ENCODE assay signal across 6 cellular contexts in genomic region chr12:19092482-19092881, GRCh38. TPM values are rescaled to one million over a fixed set of nuclear protein-coding genes. Genes with fewer than 3 reads are reported as not detected.
DNase-seq lines count a peak whose midpoint lies in the region; ATAC-seq, FAIRE-seq and TF ChIP-seq lines count a peak whose summit lies in the region.
"Not testable (repeated sequence)": the region's sequence is repeated elsewhere in the genome, so short reads cannot be mapped to it uniquely, and the experiment has no call there.

No MANE protein-coding gene starts in this region.

- H3K4me3 ChIP-seq in Caco-2 (ENCODE audit: low read depth, low read length); IMR-90 (ENCODE audit: insufficient read depth, low read depth, low read length); WERI-Rb-1 (ENCODE audit: low read depth, low read length); HepG2 (replicated peaks in 1 of 3; ENCODE audit: insufficient read depth in 1 of 3, low read depth in 2 of 3, low read length in 3 of 3): not testable (repeated sequence)

- not testable (repeated sequence) for H3K18ac ChIP-seq in IMR-90 (ENCODE audit: low read depth, low read length)

- in situ Hi-C loops in IMR-90 (cut with MboI; ENCODE audit: low sequenced_read_pairs); HepG2 (cut with HindIII; ENCODE audit: extremely low pct_ligation_motif_present, low pct_unique_long_range_greater_than_20kb): not testable (repeated sequence)

- H3K9me3 ChIP-seq in Caco-2; IMR-90 (ENCODE audit: control insufficient read depth, insufficient read depth, low read length); HepG2 (ENCODE audit: low read length): not testable (repeated sequence)
- H3K9me3 ChIP-seq in WERI-Rb-1 (ENCODE audit: severe bottlenecking): peaks cover 37% of the 10 kb centered on the region

- not testable (repeated sequence) for H4K8ac ChIP-seq in IMR-90 (ENCODE audit: low read depth in 2 of 2, low read length in 2 of 2)

- not testable (repeated sequence) for H4K91ac ChIP-seq in IMR-90 (ENCODE audit: insufficient read depth, low read depth, low read length)

- not testable (repeated sequence) for TF ChIP-seq RAD21 in IMR-90 (IDR thresholded peaks at IDR 0.05; ENCODE audit: low read length); HepG2 (CRISPR knock-in tag; IDR thresholded peaks at IDR 0.05)

- not testable (repeated sequence) for H2BK20ac ChIP-seq in IMR-90 (ENCODE audit: low read depth, low read length)

- H3K4me1 Mint-ChIP-seq in Caco-2 (ENCODE audit: low read depth, unreplicated experiment): peaks cover 28% of the 10 kb centered on the region
- H3K4me1 Mint-ChIP-seq in glutamatergic neuron (ENCODE audit: low read depth, unreplicated experiment): peaks cover 10% of the 10 kb centered on the region
- H3K4me1 Mint-ChIP-seq in progenitor cell of endocrine pancreas (ENCODE audit: low read depth): peaks cover 27% of the 10 kb centered on the region

- not testable (repeated sequence) for H3K9ac ChIP-seq in IMR-90 (ENCODE audit: low read depth, low read length); HepG2 (ENCODE audit: insufficient read depth, low read depth, low read length)

- not testable (repeated sequence) for H3K36me3 ChIP-seq in Caco-2 (ENCODE audit: control insufficient read depth, insufficient read depth, low read length); IMR-90 (ENCODE audit: control insufficient read depth, insufficient read depth, low read length); WERI-Rb-1; HepG2 (replicated peaks in 1 of 2; ENCODE audit: control insufficient read depth in 1 of 2, insufficient read depth in 2 of 2, low read length in 2 of 2)

- H3K4ac ChIP-seq in IMR-90 (ENCODE audit: low read depth, low read length): peak overlapping the region; percentile 51; the same call in 1 of the 2 replicates

- H4K20me1 ChIP-seq in IMR-90 (ENCODE audit: insufficient read depth, low read length); HepG2 (ENCODE audit: insufficient read depth, low read length): not testable (repeated sequence)

- not testable (repeated sequence) for H3K9me1 ChIP-seq in IMR-90 (ENCODE audit: insufficient read depth, low read length)

- POLR2A ChIA-PET in Caco-2 (lab: Charles Lee); IMR-90 (lab: Charles Lee; ENCODE audit: unreplicated experiment); HepG2 (lab: Yijun Ruan, JAX): not testable (repeated sequence)

- not testable (repeated sequence) for ATAC-seq in IMR-90 (ENCODE audit: low read depth)
- ATAC-seq in HepG2: peak; percentile 46

- TF ChIP-seq CTCF in Caco-2 (IDR thresholded peaks at IDR 0.05; ENCODE audit: insufficient read depth in 1 of 2, low read depth in 1 of 2, low read length in 1 of 2, severe bottlenecking in 1 of 2, unreplicated experiment in 1 of 2); IMR-90 (conservative IDR thresholded peaks at IDR 0.05; ENCODE audit: low read depth, low read length); WERI-Rb-1 (IDR thresholded peaks at IDR 0.05; ENCODE audit: low read depth, low read length); glutamatergic neuron (IDR thresholded peaks at IDR 0.05; ENCODE audit: partially characterized antibody, unreplicated experiment); HepG2 (CRISPR knock-in tag; IDR thresholded peaks at IDR 0.05); progenitor cell of endocrine pancreas (IDR thresholded peaks at IDR 0.05; ENCODE audit: unreplicated experiment): not testable (repeated sequence)

- peak overlapping the region; percentile 0 for H3K27ac Mint-ChIP-seq in Caco-2 (ENCODE audit: unreplicated experiment)
- peak overlapping the region; percentile 95 for H3K27ac Mint-ChIP-seq in glutamatergic neuron (ENCODE audit: unreplicated experiment)
- H3K27ac Mint-ChIP-seq in progenitor cell of endocrine pancreas: peak overlapping the region; percentile 92

- not testable (repeated sequence) for H2BK120ac ChIP-seq in IMR-90 (ENCODE audit: low read depth, low read length)

- not testable (repeated sequence) for TF ChIP-seq POLR2A in IMR-90 (IDR thresholded peaks at IDR 0.05; ENCODE audit: low read depth, low read length); HepG2 (IDR thresholded peaks at IDR 0.05; ENCODE audit: insufficient read depth in 1 of 2, low read depth in 2 of 2, low read length in 2 of 2)

- not testable (repeated sequence) for H3K56ac ChIP-seq in IMR-90 (ENCODE audit: extremely low read depth, insufficient read depth, low read length)

- H3K4me1 ChIP-seq in Caco-2 (peaks cover 19% of the 10 kb centered on the region), HepG2 (ENCODE audit: insufficient read depth, low read length) (peaks cover 30% of the 10 kb centered on the region)
- not testable (repeated sequence) for H3K4me1 ChIP-seq in IMR-90 (ENCODE audit: control insufficient read depth, insufficient read depth, low read length)

- H3K79me1 ChIP-seq in IMR-90 (ENCODE audit: low read depth in 1 of 2, low read length in 2 of 2): not testable (repeated sequence)

- H2BK15ac ChIP-seq in IMR-90 (ENCODE audit: low read depth, low read length): peak overlapping the region; percentile 64; the same call in 1 of the 3 replicates

- not testable (repeated sequence) for H2AFZ ChIP-seq in IMR-90 (replicated peaks; ENCODE audit: low read length, poor library complexity); HepG2 (ENCODE audit: low read length)

- not testable (repeated sequence) for TF ChIP-seq EP300 in HepG2 (IDR thresholded peaks at IDR 0.05; ENCODE audit: low read depth in 2 of 2, low read length in 2 of 2); HepG2 (CRISPR knock-in tag; IDR thresholded peaks at IDR 0.05; ENCODE audit: borderline replicate concordance)

- H3K36me3 Mint-ChIP-seq in Caco-2 (ENCODE audit: insufficient read depth, unreplicated experiment); glutamatergic neuron (ENCODE audit: unreplicated experiment); progenitor cell of endocrine pancreas (ENCODE audit: insufficient read depth): not testable (repeated sequence)

- H3K4me2 ChIP-seq in IMR-90 (ENCODE audit: low read depth, low read length): not testable (repeated sequence)
- H3K4me2 ChIP-seq in HepG2 (ENCODE audit: low read depth, low read length): peak overlapping the region; percentile 1; the same call in 1 of the 2 replicates

- intact Hi-C loops in Caco-2 (cut with micrococcal nuclease; ENCODE audit: unreplicated experiment); IMR-90 (cut with micrococcal nuclease); HepG2 (cut with micrococcal nuclease; ENCODE audit: unreplicated experiment): not testable (repeated sequence)

- H2AK5ac ChIP-seq in IMR-90 (ENCODE audit: low read depth, low read length): not testable (repeated sequence)

- not testable (repeated sequence) for H3K4me3 Mint-ChIP-seq in Caco-2 (ENCODE audit: unreplicated experiment); glutamatergic neuron (ENCODE audit: unreplicated experiment)
- peak overlapping the region; percentile 44 for H3K4me3 Mint-ChIP-seq in progenitor cell of endocrine pancreas (ENCODE audit: low read depth)

- not testable (repeated sequence) for H3K27me3 ChIP-seq in Caco-2 (replicated peaks; ENCODE audit: control insufficient read depth, insufficient read depth, low read length); IMR-90 (ENCODE audit: control insufficient read depth, insufficient read depth, low read length); WERI-Rb-1 (ENCODE audit: insufficient read depth, low read depth, severe bottlenecking); HepG2 (ENCODE audit: control insufficient read depth in 1 of 2, insufficient read depth in 2 of 2, low read length in 2 of 2)

- not testable (repeated sequence) for H3K14ac ChIP-seq in IMR-90 (replicated peaks; ENCODE audit: low read depth, low read length)

- H3K9me3 Mint-ChIP-seq in Caco-2 (ENCODE audit: unreplicated experiment): peaks cover 10% of the 10 kb centered on the region
- not testable (repeated sequence) for H3K9me3 Mint-ChIP-seq in glutamatergic neuron (ENCODE audit: unreplicated experiment)
- H3K9me3 Mint-ChIP-seq in progenitor cell of endocrine pancreas (ENCODE audit: low read depth): peaks cover 19% of the 10 kb centered on the region

- not testable (repeated sequence) for H2BK5ac ChIP-seq in IMR-90 (ENCODE audit: low read depth, low read length, poor library complexity, severe bottlenecking)

- no CpG with 5 or more reads among the region's 4 CpGs for WGBS in IMR-90 (ENCODE audit: extremely low coverage in 2 of 2, insufficient read length in 1 of 2), 2 experiments
- WGBS in HepG2 (ENCODE audit: low lambda C conversion rate): 3% methylated on average over 2 of the region's 4 CpGs

- dilution Hi-C loops in IMR-90 (cut with HindIII; ENCODE audit: low sequenced_read_pairs, unreplicated experiment): not testable (repeated sequence)

- H3K23ac ChIP-seq in IMR-90 (ENCODE audit: low read depth, low read length): not testable (repeated sequence)

- not testable (repeated sequence) for H4K5ac ChIP-seq in IMR-90 (ENCODE audit: low read depth, low read length)

- H3K27ac ChIP-seq in IMR-90 (ENCODE audit: insufficient read depth, low read length); HepG2 (ENCODE audit: extremely low read length, insufficient read depth, low read length): not testable (repeated sequence)
- 0 out of 2 replicates have a peak overlapping the region, but pooled peaks have one; percentile 44 for H3K27ac ChIP-seq in WERI-Rb-1

- FAIRE-seq in HepG2 (lab: Jason Lieb, UNC): not testable (repeated sequence)

- BruUV-seq in Caco-2 (replicated peaks; lab: Mats Ljungman, UMichigan); IMR-90 (replicated peaks; lab: Mats Ljungman, UMichigan); HepG2 (replicated peaks; lab: Mats Ljungman, UMichigan): not testable (repeated sequence)

- not testable (repeated sequence) for H3K27me3 Mint-ChIP-seq in Caco-2 (ENCODE audit: insufficient read depth, unreplicated experiment); glutamatergic neuron (ENCODE audit: unreplicated experiment); progenitor cell of endocrine pancreas

- CTCF ChIA-PET in Caco-2 (lab: Charles Lee); IMR-90 (lab: Yijun Ruan, JAX); HepG2 (lab: Yijun Ruan, JAX; ENCODE audit: low intra/inter-chr PET ratio, low total read pairs): not testable (repeated sequence)

- H3K79me2 ChIP-seq in HepG2 (ENCODE audit: insufficient read depth, low read length): not testable (repeated sequence)

- DNase-seq in Caco-2; IMR-90; WERI-Rb-1; glutamatergic neuron; HepG2 (ENCODE audit: low spot score); progenitor cell of endocrine pancreas (ENCODE audit: low spot score, unreplicated experiment): not testable (repeated sequence)

- H2AK9ac ChIP-seq in IMR-90 (replicated peaks; ENCODE audit: low read depth, low read length, poor library complexity): not testable (repeated sequence)

RNA-seq across cellular contexts. Expression of gene PLEKHA5, which starts 37.1 kb away (rescaled TPM):
- 69.1 and 79.2 TPM in 2 replicates for total RNA-seq in Caco-2 (2022)
- 12.2 and 16.1 TPM in 2 replicates for total RNA-seq in IMR-90 (2012; rRNA removed)
- polyA plus RNA-seq in IMR-90 (2012; rRNA removed): 4.3 and 5.3 TPM in 2 replicates
- polyA plus RNA-seq in IMR-90 (2012; cell fraction: cytosol; rRNA removed): 0.95 and 1.1 TPM in 2 replicates
- 1.2 and 7.9 TPM in 2 replicates for polyA plus RNA-seq in IMR-90 (2012; cell fraction: nucleus; rRNA removed; ENCODE audit: low replicate concordance)
- total RNA-seq in glutamatergic neuron (ENCODE audit: unreplicated experiment): 314 TPM
- total RNA-seq in HepG2 (2016; rRNA removed; fragmentation: Illumina TruSeq; extraction: Trizol): 15.4 and 18.3 TPM in 2 replicates
- total RNA-seq in HepG2 (2016; cell fraction: cytosol; rRNA removed; fragmentation: Illumina TruSeq; extraction: Trizol; ENCODE audit: low read depth): 7.4 and 7.7 TPM in 2 replicates
- 15.1 and 18.8 TPM in 2 replicates for total RNA-seq in HepG2 (2016; cell fraction: insoluble cytoplasmic fraction; rRNA removed; fragmentation: Illumina TruSeq; extraction: Trizol)
- total RNA-seq in HepG2 (2016; cell fraction: membrane; rRNA removed; fragmentation: Illumina TruSeq; extraction: Trizol): 9.7 and 11.5 TPM in 2 replicates
- 37.5 TPM in 2 replicates for total RNA-seq in HepG2 (2016; cell fraction: nucleus; rRNA removed; fragmentation: Illumina TruSeq; extraction: Trizol)
- polyA plus RNA-seq in HepG2 (2011; rRNA removed): 4.2 TPM in 2 replicates
- 1.9 and 3.2 TPM in 2 replicates for polyA plus RNA-seq in HepG2 (2011; cell fraction: cytosol; rRNA removed)
- polyA plus RNA-seq in HepG2 (2011; cell fraction: nucleus; rRNA removed): 4.5 and 5.1 TPM in 2 replicates
- polyA plus RNA-seq in HepG2 (2012): 8.3 and 9.2 TPM in 2 replicates
- 2.1 and 2.5 TPM in 2 replicates for polyA plus RNA-seq in HepG2 (2016; cell fraction: cytosol; fragmentation: Illumina TruSeq; extraction: Trizol; ENCODE audit: low read depth)
- polyA plus RNA-seq in HepG2 (2016; cell fraction: insoluble cytoplasmic fraction; fragmentation: Illumina TruSeq; extraction: Trizol; ENCODE audit: low read depth): 18.8 and 19.1 TPM in 2 replicates
- polyA plus RNA-seq in HepG2 (2016; cell fraction: membrane; fragmentation: Illumina TruSeq; extraction: Trizol; ENCODE audit: low read depth): 5.4 and 6.0 TPM in 2 replicates
- polyA plus RNA-seq in HepG2 (2016; cell fraction: nucleus; fragmentation: Illumina TruSeq; extraction: Trizol; ENCODE audit: insufficient read depth, low read depth): 18.7 and 20.9 TPM in 2 replicates
- 6.9 and 7.2 TPM in 2 replicates for polyA minus RNA-seq in HepG2 (2011; rRNA and poly(A)+ RNA removed; ENCODE audit: low replicate concordance)
- polyA minus RNA-seq in HepG2 (2011; cell fraction: cytosol; rRNA and poly(A)+ RNA removed): 5.7 and 7.0 TPM in 2 replicates
- 47.4 and 51.5 TPM in 2 replicates for polyA minus RNA-seq in HepG2 (2011; cell fraction: nucleus; rRNA and poly(A)+ RNA removed)
- 195 and 232 TPM in 2 replicates for total RNA-seq in progenitor cell of endocrine pancreas

Comparison
In these comparisons a context has a peak if more than half of its experiments do, and no peak if none do; other contexts are left out.
1. H3K27ac Mint-ChIP-seq: peak in every context shown above with its lines; median percentile 95 in glutamatergic neuron; 92 in progenitor cell of endocrine pancreas; 0 in Caco-2.